ENCODE assay signal across 18 cellular contexts in genomic region chr1:17372955-17373354, GRCh38. TPM values are rescaled to one million over a fixed set of nuclear protein-coding genes. Genes with fewer than 3 reads are reported as not detected.
DNase-seq lines count a peak whose midpoint lies in the region; ATAC-seq, FAIRE-seq and TF ChIP-seq lines count a peak whose summit lies in the region.
"Had no signal": no experiment of that assay in that cellular context is flagged by ENCODE, and none has a peak within 500 bp of the region (broad histone marks: within the 10 kb centered on the region; RNA-seq: fewer than 3 reads in every experiment).

No MANE protein-coding gene starts in this region.

- H3K4me3 ChIP-seq in H1 (ENCODE audit: extremely low read depth in 1 of 4, insufficient read depth in 2 of 4, low read depth in 3 of 4, low read length in 4 of 4) (no peak overlapping the region), mesendoderm (ENCODE audit: low read length) (no peak overlapping the region), MM.1S (ENCODE audit: low read length) (no peak overlapping the region)
- H3K4me3 ChIP-seq: A549, GM12878 had no signal

- H3K27ac ChIP-seq in H1 (ENCODE audit: low read depth, low read length) = no peak overlapping the region
- H3K27ac ChIP-seq in mesendoderm (ENCODE audit: low read depth, low read length) = no peak overlapping the region
- H3K27ac ChIP-seq in MM.1S (ENCODE audit: low read length) = no peak overlapping the region
- H3K27ac ChIP-seq: A549, C4-2B, HL-60 had no signal

- H4K8ac ChIP-seq in H1 (ENCODE audit: extremely low read depth, insufficient read depth, low read length) (peak overlapping the region; percentile 54), mesendoderm (ENCODE audit: low read depth, low read length) (no peak overlapping the region)

- no peak overlapping the region for H3K4me3 Mint-ChIP-seq in WTC11
- H3K4me3 Mint-ChIP-seq: CD4-positive, alpha-beta memory T cell; HFFc6 had no signal

- no peak overlapping the region for H3K27ac Mint-ChIP-seq in WTC11
- H3K27ac Mint-ChIP-seq: CD4-positive, alpha-beta memory T cell; HFFc6 had no signal

- H3K4ac ChIP-seq in H1 (replicated peaks; ENCODE audit: insufficient read length, low read depth, low read length) = no peak overlapping the region
- H3K4ac ChIP-seq in mesendoderm (ENCODE audit: low read depth, low read length) = no peak overlapping the region

- no peaks in the 10 kb centered on the region for H3K9me2 ChIP-seq in MM.1S (replicated peaks; ENCODE audit: insufficient read depth, low read length)

- peak; percentile 39 to 56 for TF ChIP-seq RAD21 in H1 (IDR thresholded peaks at IDR 0.05 in 1 of 2, conservative IDR thresholded peaks at IDR 0.05 in 1 of 2; ENCODE audit: low read depth in 2 of 2, low read length in 2 of 2)

- H3K4me1 Mint-ChIP-seq in WTC11 = peaks cover 39% of the 10 kb centered on the region
- H3K4me1 Mint-ChIP-seq: CD4-positive, alpha-beta memory T cell had no signal

- FAIRE-seq in H1 (lab: Jason Lieb, UNC) = no peak
- FAIRE-seq in GM12892 (lab: Jason Lieb, UNC) = no peak
- FAIRE-seq: A549, GM12878 had no signal

- TF ChIP-seq POLR2A in H1 (IDR thresholded peaks at IDR 0.05; ENCODE audit: control extremely low read depth in 1 of 2, low read depth in 2 of 2, low read length in 2 of 2) (no peak), GM12892 (IDR thresholded peaks at IDR 0.05; ENCODE audit: low read depth, low read length) (no peak)

- H3K14ac ChIP-seq in H1 (ENCODE audit: insufficient read length) = no peak overlapping the region

- WGBS in H1 (ENCODE audit: extremely low coverage in 1 of 2, insufficient coverage in 1 of 2, insufficient read length in 1 of 2, insufficient replicate concordance in 2 of 2, low coverage in 1 of 2, low lambda C conversion rate in 2 of 2, missing lambda C conversion rate in 1 of 2), 2 experiments = 87% methylated on average over 18 of the region's 18 CpGs; no CpG with 5 or more reads in 1 of the 2 experiments
- WGBS in mesendoderm (ENCODE audit: extremely low coverage, insufficient coverage, low lambda C conversion rate) = no CpG with 5 or more reads among the region's 18 CpGs

- H3K79me1 ChIP-seq in H1 (ENCODE audit: low read depth, low read length) (no peaks in the 10 kb centered on the region), mesendoderm (ENCODE audit: low read length) (no peaks in the 10 kb centered on the region)

- H4K20me1 ChIP-seq in H1 (replicated peaks in 1 of 2; ENCODE audit: control insufficient read depth in 1 of 2, insufficient read depth in 2 of 2, low read length in 2 of 2) (no peaks in the 10 kb centered on the region), MM.1S (ENCODE audit: insufficient read depth, low read length) (no peaks in the 10 kb centered on the region)

- no peaks in the 10 kb centered on the region for H3K36me3 Mint-ChIP-seq in WTC11
- H3K36me3 Mint-ChIP-seq: CD4-positive, alpha-beta memory T cell had no signal

- no peak overlapping the region for H4K91ac ChIP-seq in H1 (replicated peaks; ENCODE audit: insufficient read length, low read length)

- H3K36me3 ChIP-seq in H1 (ENCODE audit: control insufficient read depth in 2 of 4, insufficient read depth in 4 of 4, low read length in 3 of 4) = no peaks in the 10 kb centered on the region
- H3K36me3 ChIP-seq in mesendoderm (ENCODE audit: control insufficient read depth, insufficient read depth, low read length) = no peaks in the 10 kb centered on the region
- H3K36me3 ChIP-seq in MM.1S (replicated peaks; ENCODE audit: insufficient read depth, low read length) = no peaks in the 10 kb centered on the region
- H3K36me3 ChIP-seq: BE2C had no signal

- no peak overlapping the region for H4K5ac ChIP-seq in H1 (ENCODE audit: insufficient read length, low read depth, low read length)
- H4K5ac ChIP-seq in mesendoderm (ENCODE audit: low read length) = no peak overlapping the region

- H3K27me3 Mint-ChIP-seq in WTC11 (ENCODE audit: low read depth) = no peaks in the 10 kb centered on the region; the same call in 1 of the 2 replicates

- no peak overlapping the region for H2BK5ac ChIP-seq in H1 (ENCODE audit: low read depth, low read length)
- no peak overlapping the region for H2BK5ac ChIP-seq in mesendoderm (ENCODE audit: low read length)

- H3F3A ChIP-seq in MM.1S (ENCODE audit: insufficient read depth, low read length) = no peaks in the 10 kb centered on the region

- no peak overlapping the region for H3K9ac ChIP-seq in H1 (replicated peaks in 1 of 4; ENCODE audit: extremely low read depth in 1 of 4, low read depth in 3 of 4, low read length in 3 of 4)
- H3K9ac ChIP-seq in mesendoderm (ENCODE audit: low read length) = no peak overlapping the region
- no peak overlapping the region for H3K9ac ChIP-seq in MM.1S (ENCODE audit: low read length)

- ATAC-seq in WTC11 = no peak; the same call in 1 of the 2 replicates
- ATAC-seq: GM12878 had no signal

- no peak for TF ChIP-seq EP300 in H1 (IDR thresholded peaks at IDR 0.05; ENCODE audit: borderline replicate concordance in 1 of 2, low read depth in 2 of 2, low read length in 2 of 2)

- H3K4me2 ChIP-seq in H1 (ENCODE audit: insufficient read depth in 1 of 2, low read depth in 2 of 2, low read length in 2 of 2) (no peak overlapping the region), mesendoderm (ENCODE audit: low read length) (no peak overlapping the region), MM.1S (ENCODE audit: low read depth, low read length) (no peak overlapping the region)
- H3K4me2 ChIP-seq: A549 had no signal

- no peak overlapping the region; the same call in 1 of the 2 replicates for H2BK12ac ChIP-seq in H1 (ENCODE audit: low read depth, low read length)

- H2AFZ ChIP-seq in H1 (ENCODE audit: low read length) (no peak overlapping the region), MM.1S (ENCODE audit: low read length) (no peak overlapping the region)

- H3K79me2 ChIP-seq in H1 (ENCODE audit: control insufficient read depth in 1 of 2, insufficient read depth in 2 of 2, low read length in 2 of 2) (no peaks in the 10 kb centered on the region), mesendoderm (ENCODE audit: control insufficient read depth, insufficient read depth, low read length) (no peaks in the 10 kb centered on the region), MM.1S (ENCODE audit: low read length) (no peaks in the 10 kb centered on the region)

- H3K23me2 ChIP-seq in H1 (ENCODE audit: low read depth, low read length) = no peaks in the 10 kb centered on the region

- H2BK20ac ChIP-seq in H1 (ENCODE audit: low read length) = no peak overlapping the region

- H3K18ac ChIP-seq in H1 (ENCODE audit: extremely low read depth, low read length) (no peak overlapping the region), mesendoderm (ENCODE audit: low read length) (no peak overlapping the region)

- peak; percentile 24 for DNase-seq in WTC11 (ENCODE audit: low spot score)
- DNase-seq in H1 (ENCODE audit: low read depth in 1 of 2, low spot score in 2 of 2) = no peak
- peak; percentile 44 for DNase-seq in mesendoderm
- DNase-seq in MM.1S = no peak
- no peak for DNase-seq in glomerular visceral epithelial cell (ENCODE audit: extremely low spot score)
- no peak for DNase-seq in GM12892 (ENCODE audit: insufficient read length)
- DNase-seq: BE2C; CD4-positive, alpha-beta memory T cell; DMS79; GOT3; HCEC 1CT; HFFc6 had no signal

- H3K9me3 Mint-ChIP-seq in WTC11 = no peaks in the 10 kb centered on the region
- H3K9me3 Mint-ChIP-seq: HFFc6 had no signal

- TF ChIP-seq CTCF in WTC11 (IDR thresholded peaks at IDR 0.05) (no peak), H1 (IDR thresholded peaks at IDR 0.05; ENCODE audit: control extremely low read depth in 1 of 3, insufficient read depth in 1 of 3, low read depth in 1 of 3, low read length in 3 of 3) (peak; percentile 27 to 49 (median 46); a peak in 3 of 4 replicates), MM.1S (IDR thresholded peaks at IDR 0.05; ENCODE audit: low read length) (no peak)

- H2AK5ac ChIP-seq in H1 (ENCODE audit: low read depth, low read length) (no peak overlapping the region), mesendoderm (ENCODE audit: low read length) (no peak overlapping the region)

- H2BK15ac ChIP-seq in H1 (ENCODE audit: low read length) = peak overlapping the region; percentile 49; the same call in 1 of the 2 replicates
- H2BK15ac ChIP-seq in mesendoderm (replicated peaks; ENCODE audit: low read depth) = no peak overlapping the region

- H3K9me3 ChIP-seq in H1 (ENCODE audit: insufficient read depth in 2 of 2, low read depth in 1 of 2, low read length in 1 of 2) (no peaks in the 10 kb centered on the region), MM.1S (replicated peaks; ENCODE audit: insufficient read depth, low read length) (no peaks in the 10 kb centered on the region)
- H3K9me3 ChIP-seq: A549, BE2C had no signal

- H3K27me3 ChIP-seq in H1 (replicated peaks in 1 of 4; ENCODE audit: control insufficient read depth in 3 of 4, extremely low read depth in 1 of 4, insufficient read depth in 3 of 4, low read length in 3 of 4) (no peaks in the 10 kb centered on the region; a peak in 1 of 7 replicates), mesendoderm (ENCODE audit: insufficient read depth, low read length, poor library complexity) (no peaks in the 10 kb centered on the region), MM.1S (replicated peaks; ENCODE audit: insufficient read depth, low read length) (peaks cover 94% of the 10 kb centered on the region)
- H3K27me3 ChIP-seq: BE2C had no signal

- H2BK120ac ChIP-seq in H1 (replicated peaks; ENCODE audit: low read depth, low read length) (no peak overlapping the region), mesendoderm (ENCODE audit: low read depth, low read length) (no peak overlapping the region)

- H3K56ac ChIP-seq in H1 (replicated peaks; ENCODE audit: insufficient read length, low read depth, low read length) (no peak overlapping the region), mesendoderm (ENCODE audit: low read length) (no peak overlapping the region)

- CTCF ChIA-PET in WTC11 (lab: Charles Lee) (no interaction called here), H1 (lab: Charles Lee; ENCODE audit: partially characterized antibody) (interaction anchor here (1.2 to 3.8 kb wide), 4 partner anchors 11 to 44 kb away, joined by 3 to 28 read pairs (median 4); no protein-coding TSS in a partner anchor)

- POLR2A ChIA-PET in WTC11 (lab: Charles Lee) = no interaction called here
- POLR2A ChIA-PET in H1 (lab: Charles Lee; ENCODE audit: partially characterized antibody) = no interaction called here

- H3K4me1 ChIP-seq in H1 (replicated peaks in 1 of 4; ENCODE audit: control insufficient read depth in 3 of 4, insufficient read depth in 4 of 4, low read length in 3 of 4) (peaks cover 5 to 8% (median 6%) of the 10 kb centered on the region in 4 experiments; a peak in 6 of 7 replicates), mesendoderm (ENCODE audit: control insufficient read depth, low read depth, low read length) (peaks cover 2% of the 10 kb centered on the region), MM.1S (ENCODE audit: low read length) (no peaks in the 10 kb centered on the region)
- H3K4me1 ChIP-seq: A549, BE2C had no signal

- H3K23ac ChIP-seq in H1 (ENCODE audit: insufficient read length) (no peak overlapping the region), mesendoderm (ENCODE audit: low read length) (no peak overlapping the region)

RNA-seq across cellular contexts. Expression of gene PADI6, which starts 1.0 kb away (rescaled TPM):
- not detected in 3 replicates for total RNA-seq in WTC11 (2021)
- not detected in 2 replicates for total RNA-seq in H1 (2021; fragmentation: NEBNext Ultra II Directional; extraction: Animal tissue kit (Norgen Biotek cat#: 25700))
- polyA plus RNA-seq in H1 (2011; rRNA removed) = not detected in 2 replicates
- not detected for polyA plus RNA-seq in H1 (2011; cell fraction: cytosol; rRNA removed)
- polyA plus RNA-seq in H1 (2011; cell fraction: nucleus; rRNA removed) = not detected
- not detected in 4 replicates for polyA plus RNA-seq in H1 (2012, experiment 1 of 2)
- not detected for polyA plus RNA-seq in H1 (2012, experiment 2 of 2)
- polyA plus RNA-seq in H1 (2013, experiment 1 of 2) = not detected
- not detected for polyA plus RNA-seq in H1 (2013, experiment 2 of 2)
- not detected in 2 replicates for polyA minus RNA-seq in H1 (2011; rRNA and poly(A)+ RNA removed)
- polyA minus RNA-seq in H1 (2011; cell fraction: cytosol; rRNA and poly(A)+ RNA removed) = not detected
- polyA minus RNA-seq in H1 (2011; cell fraction: nucleus; rRNA and poly(A)+ RNA removed) = not detected
- polyA plus RNA-seq in mesendoderm (2013, experiment 1 of 2) = not detected
- 0.03 TPM for polyA plus RNA-seq in mesendoderm (2013, experiment 2 of 2)
- not detected for polyA plus RNA-seq in GM12892 (2012; ENCODE audit: missing spikeins)
- total RNA-seq: CD4-positive, alpha-beta memory T cell; G401; GM12878; HFFc6 had no signal
- polyA plus RNA-seq: A549, AG04450, GM12878 had no signal

Comparison
In these comparisons a context has a peak if more than half of its experiments do, and no peak if none do; other contexts are left out.
1. DNase-seq: peak in WTC11 (single experiment) and mesendoderm (single experiment); none in H1 (0 of 2), MM.1S (single experiment), glomerular visceral epithelial cell (single experiment) and GM12892 (single experiment).
2. CTCF ChIP-seq: peak in H1 (3 of 3); none in WTC11 (single experiment) and MM.1S (single experiment).
3. Of the 9 proteins assayed by ChIP-seq in both WTC11 and H1: peak only in WTC11: none; only in H1: CTCF; in both: none; in neither: 8.